Comparison of ENCODE assay signal across 15 cellular contexts in the genomic region with DNA sequence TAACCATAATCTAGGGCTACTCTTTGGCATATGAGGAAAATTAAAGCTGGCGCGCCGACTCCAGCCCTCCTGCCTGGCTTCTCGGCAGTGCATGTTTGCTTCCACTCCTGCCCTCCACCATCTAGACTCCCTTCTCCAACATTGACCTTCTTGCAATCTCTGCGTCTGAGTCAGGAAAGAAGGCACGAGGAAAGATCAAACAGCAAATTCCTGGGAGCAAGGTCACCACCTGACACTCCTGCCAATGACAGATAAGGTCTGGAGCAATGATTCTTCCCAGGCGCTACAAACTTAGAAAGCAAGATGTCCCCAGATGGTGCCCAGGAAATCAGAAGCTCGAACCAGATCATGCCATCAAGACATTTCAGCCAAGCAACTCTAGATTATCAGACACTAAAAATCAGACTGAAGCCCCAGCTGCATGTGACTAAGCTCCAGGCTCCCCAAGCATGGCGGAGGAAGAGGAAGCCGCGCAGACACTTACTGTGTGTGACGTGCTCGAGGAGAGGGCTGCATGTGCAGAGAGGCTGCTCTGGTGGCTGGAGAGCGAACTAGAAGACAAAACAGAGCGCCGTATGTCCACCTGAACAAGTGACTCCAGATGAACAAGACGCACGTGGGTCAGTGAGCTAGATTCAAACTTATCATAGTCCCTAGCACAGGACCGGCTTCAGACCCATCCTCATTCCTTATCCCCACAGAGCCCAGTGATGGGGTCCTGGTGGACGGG.
"Had no signal": no experiment of that assay in that cellular context is flagged by ENCODE, and none has a peak within 500 bp of the region (broad histone marks: within the 10 kb centered on the region; RNA-seq: fewer than 3 reads in every experiment).

No MANE protein-coding gene starts in this region.

- H3K9me3 ChIP-seq: ascending aorta, gastroesophageal sphincter, right atrium auricular region, SJCRH30, upper lobe of left lung had no signal

- DNase-seq: activated CD4-positive, alpha-beta T cell treated with anti-CD3 and anti-CD28 coated beads, Interleukin-2, amount 50 U/mL, for 48 hours; activated CD8-positive, alpha-beta memory T cell treated with anti-CD3 and anti-CD28 coated beads, Interleukin-2, amount 50 U/mL, for 4 hours; cortex of kidney; effector CD8-positive, alpha-beta T cell; kidney; mesendoderm; SJCRH30; upper lobe of left lung had no signal

- ATAC-seq: activated CD4-positive, CD25-positive, alpha-beta regulatory T cell treated with anti-CD3 and anti-CD28 coated beads, Interleukin-2, amount 50 U/mL, for 24 hours; gastroesophageal sphincter had no signal

- H3K4me1 ChIP-seq: ascending aorta, gastroesophageal sphincter, right atrium auricular region, SJCRH30, upper lobe of left lung had no signal

- H3K27me3 ChIP-seq: ascending aorta, gastroesophageal sphincter, right atrium auricular region, SJCRH30, upper lobe of left lung had no signal

- H3K4me3 Mint-ChIP-seq: activated naive CD8-positive, alpha-beta T cell had no signal

- H3K4me3 ChIP-seq: ascending aorta, gastroesophageal sphincter, right atrium auricular region, SJCRH30, skin epidermis, upper lobe of left lung had no signal

- H3K27ac ChIP-seq: ascending aorta, epithelial cell of prostate, gastroesophageal sphincter, right atrium auricular region, SJCRH30, skin epidermis, upper lobe of left lung had no signal

- H3K27me3 Mint-ChIP-seq: activated naive CD8-positive, alpha-beta T cell had no signal

- H3K27ac Mint-ChIP-seq: activated naive CD8-positive, alpha-beta T cell had no signal
